Comparison of ENCODE assay signal across 8 cellular contexts in genomic region chr10:68721673-68721963, GRCh38. TPM values are rescaled to one million over a fixed set of nuclear protein-coding genes. Genes with fewer than 3 reads are reported as not detected.
DNase-seq lines count a peak whose midpoint lies in the region; FAIRE-seq and TF ChIP-seq lines count a peak whose summit lies in the region.

No MANE protein-coding gene starts in this region.

- no peaks in the 10 kb centered on the region for H4K20me1 ChIP-seq in H9 (ENCODE audit: control insufficient read depth, insufficient read depth, insufficient read length)

- peak overlapping the region; percentile 84 for H3K9ac ChIP-seq in H9 (ENCODE audit: extremely low read depth, insufficient read length, low read length)

- H3K4me3 Mint-ChIP-seq in H9, result peak overlapping the region; percentile 96 to 97
- peak overlapping the region; percentile 96 for H3K4me3 Mint-ChIP-seq in activated CD4-positive, alpha-beta memory T cell treated with anti-CD3 and anti-CD28 coated beads for 36 hours

- FAIRE-seq in small intestine (lab: Jason Lieb, UNC), result no peak

- intact Hi-C loops in activated CD4-positive, alpha-beta memory T cell treated with anti-CD3 and anti-CD28 coated beads for 36 hours (cut with micrococcal nuclease), result loop anchor here (1.0 to 10.0 kb wide), 7 partner anchors 121 to 647 kb away; partner anchors contain the start of genes DDX50, DNA2, HERC4 and HNRNPH3

- no peaks in the 10 kb centered on the region for H3K23me2 ChIP-seq in H9 (ENCODE audit: insufficient read length, low read depth, low read length, poor library complexity, severe bottlenecking)

- peaks cover 6 to 7% of the 10 kb centered on the region in 2 experiments for H3K4me1 Mint-ChIP-seq in H9
- peaks cover 11% of the 10 kb centered on the region for H3K4me1 Mint-ChIP-seq in activated CD4-positive, alpha-beta memory T cell treated with anti-CD3 and anti-CD28 coated beads for 36 hours (ENCODE audit: low read depth)

- H3K27me3 Mint-ChIP-seq in H9 (ENCODE audit: low read depth), result peaks cover 1% of the 10 kb centered on the region; the same call in 1 of the 2 replicates
- peaks cover 1% of the 10 kb centered on the region for H3K27me3 Mint-ChIP-seq in activated CD4-positive, alpha-beta memory T cell treated with anti-CD3 and anti-CD28 coated beads for 36 hours

- no peak overlapping the region for H3K56ac ChIP-seq in H9 (ENCODE audit: insufficient read length, low read depth, low read length)

- peak overlapping the region; percentile 95 to 100 (median 100) for H3K27ac Mint-ChIP-seq in H9
- H3K27ac Mint-ChIP-seq in activated CD4-positive, alpha-beta memory T cell treated with anti-CD3 and anti-CD28 coated beads for 36 hours, result peak overlapping the region; percentile 96

- H3K9me3 ChIP-seq in H9 (ENCODE audit: control insufficient read depth, low read depth, low read length) (no peaks in the 10 kb centered on the region), right atrium auricular region (no peaks in the 10 kb centered on the region), small intestine (ENCODE audit: control insufficient read depth, low read depth) (no peaks in the 10 kb centered on the region)

- peak overlapping the region; percentile 92 for H3K4me2 ChIP-seq in H9 (ENCODE audit: insufficient read depth, insufficient read length, low read length)

- H4K91ac ChIP-seq in H9 (ENCODE audit: insufficient read length, low read depth, low read length), result peak overlapping the region; percentile 79

- H3K18ac ChIP-seq in H9 (ENCODE audit: insufficient read length, low read depth, low read length), result peak overlapping the region; percentile 99

- H2BK15ac ChIP-seq in H9 (ENCODE audit: low read depth, low read length), result no peak overlapping the region

- WGBS in H9 (ENCODE audit: extremely low coverage, insufficient read length, low lambda C conversion rate), result no CpG with 5 or more reads among the region's 23 CpGs
- 0 to 1% (median 0%) methylated on average over 19 to 23 of the region's 23 CpGs for WGBS in small intestine, 3 donors

- DNase-seq in H9 (no peak), right atrium auricular region (ENCODE audit: low spot score) (peak; percentile 55), small intestine (no peak), NOMO-1 treated with DMSO at 0.1 percent for 48 hours (lab: John Stamatoyannopoulos, UW; ENCODE audit: unreplicated experiment) (no peak), NCI-H1092 treated with DMSO at 0.1 percent for 48 hours (lab: John Stamatoyannopoulos, UW) (no peak), NCI-H2029 (lab: John Stamatoyannopoulos, UW) (no peak)
- no peak for DNase-seq in activated CD4-positive, alpha-beta memory T cell treated with anti-CD3 and anti-CD28 coated beads for 36 hours

- H3K14ac ChIP-seq in H9 (ENCODE audit: insufficient read depth, low read length), result peak overlapping the region; percentile 99

- peaks cover 8% of the 10 kb centered on the region; the same call in 1 of the 2 replicates for H3K79me2 ChIP-seq in H9 (ENCODE audit: insufficient read depth, low read length)

- H2AFZ ChIP-seq in H9 (ENCODE audit: low read length), result no peak overlapping the region

- H2BK20ac ChIP-seq in H9 (ENCODE audit: low read depth, low read length, poor library complexity, severe bottlenecking), result no peak overlapping the region

- CTCF ChIA-PET in activated CD4-positive, alpha-beta memory T cell treated with anti-CD3 and anti-CD28 coated beads for 36 hours (lab: Charles Lee), result interaction anchor here (0.6 to 1.0 kb wide), 3 partner anchors 12 to 171 kb away, joined by 3 to 4 read pairs (median 3); no protein-coding TSS in a partner anchor

- H3K27ac ChIP-seq in C4-2B, result peak overlapping the region; percentile 98
- peak overlapping the region; percentile 96 for H3K27ac ChIP-seq in H9 (ENCODE audit: insufficient read length, low read depth, low read length)
- peak overlapping the region; percentile 89 to 92 for H3K27ac ChIP-seq in right atrium auricular region
- H3K27ac ChIP-seq in small intestine (ENCODE audit: low read depth in 1 of 2, low read length in 1 of 2), result peak overlapping the region; percentile 73 to 97

- H4K8ac ChIP-seq in H9 (replicated peaks; ENCODE audit: insufficient read length, low read depth, low read length), result no peak overlapping the region

- H3K27me3 ChIP-seq in H9 (ENCODE audit: insufficient read depth, low read length) (no peaks in the 10 kb centered on the region), right atrium auricular region (no peaks in the 10 kb centered on the region), small intestine (ENCODE audit: control insufficient read depth in 2 of 2, insufficient read depth in 2 of 2, low read length in 2 of 2) (no peaks in the 10 kb centered on the region)

- H2AK5ac ChIP-seq in H9 (ENCODE audit: insufficient read length, low read length), result no peak overlapping the region

- H3K79me1 ChIP-seq in H9 (ENCODE audit: insufficient read depth, low read depth, low read length, poor library complexity, severe bottlenecking), result no peaks in the 10 kb centered on the region

- peak overlapping the region; percentile 94 for H3K4ac ChIP-seq in H9 (ENCODE audit: low read depth, low read length)

- H3K23ac ChIP-seq in H9 (ENCODE audit: insufficient read length, low read depth, low read length), result no peak overlapping the region

- H3K9me3 Mint-ChIP-seq in H9, result no peaks in the 10 kb centered on the region
- H3K9me3 Mint-ChIP-seq in activated CD4-positive, alpha-beta memory T cell treated with anti-CD3 and anti-CD28 coated beads for 36 hours, result no peaks in the 10 kb centered on the region

- TF ChIP-seq CTCF in C4-2B (conservative IDR thresholded peaks at IDR 0.05) (no peak), H9 (conservative IDR thresholded peaks at IDR 0.05) (no peak), right atrium auricular region (IDR thresholded peaks at IDR 0.05) (no peak)

- H3K4me3 ChIP-seq in right atrium auricular region (peak overlapping the region; percentile 78 to 85), small intestine (ENCODE audit: low read depth in 1 of 2, low read length in 2 of 2) (peak overlapping the region; percentile 90 to 97)

- peak overlapping the region; percentile 78 for H2BK120ac ChIP-seq in H9 (ENCODE audit: low read depth, low read length, poor library complexity, severe bottlenecking)

- peak overlapping the region; percentile 40 for H2BK12ac ChIP-seq in H9 (ENCODE audit: insufficient read length, low read depth, low read length)

- no peak overlapping the region for H2BK5ac ChIP-seq in H9 (ENCODE audit: insufficient read length, low read length)

- H3K36me3 ChIP-seq in right atrium auricular region, result peaks cover 16% of the 10 kb centered on the region
- peaks cover 0 to 3% of the 10 kb centered on the region in 2 donors for H3K36me3 ChIP-seq in small intestine (ENCODE audit: control insufficient read depth in 2 of 2, insufficient read depth in 2 of 2, low read length in 2 of 2)

- no peak overlapping the region for H4K5ac ChIP-seq in H9 (ENCODE audit: insufficient read length, low read depth, low read length)

- POLR2A ChIA-PET in activated CD4-positive, alpha-beta memory T cell treated with anti-CD3 and anti-CD28 coated beads for 36 hours (lab: Charles Lee), result interaction anchor here (0.6 to 1.1 kb wide), 3 partner anchors 12 to 235 kb away, joined by 3 to 6 read pairs (median 3); partner anchors contain the start of gene DDX21

- peaks cover 28 to 42% (median 41%) of the 10 kb centered on the region in 3 experiments for H3K36me3 Mint-ChIP-seq in H9 (ENCODE audit: insufficient read depth in 1 of 3, low read depth in 3 of 3)
- H3K36me3 Mint-ChIP-seq in activated CD4-positive, alpha-beta memory T cell treated with anti-CD3 and anti-CD28 coated beads for 36 hours, result peaks cover 22% of the 10 kb centered on the region

- H3T11ph ChIP-seq in H9 (ENCODE audit: low read length), result no peak overlapping the region

- H3K4me1 ChIP-seq in H9 (ENCODE audit: insufficient read depth, low read length), result no peaks in the 10 kb centered on the region
- H3K4me1 ChIP-seq in right atrium auricular region, result peaks cover 0 to 11% of the 10 kb centered on the region in 2 donors
- H3K4me1 ChIP-seq in small intestine (ENCODE audit: control insufficient read depth in 2 of 2, insufficient read depth in 1 of 2, low read depth in 1 of 2, low read length in 1 of 2), result no peaks in the 10 kb centered on the region

RNA-seq across cellular contexts. Expression of gene CCAR1, which starts 0.6 kb away (rescaled TPM):
- total RNA-seq in H9 (2021) (113 and 118 TPM in 2 replicates), right atrium auricular region (10 to 100 TPM; 21.0 to 25.0 TPM)
- 10 to 100 TPM; 72.7 to 74.4 TPM for total RNA-seq in activated CD4-positive, alpha-beta memory T cell treated with anti-CD3 and anti-CD28 coated beads for 36 hours
- 10 to 100 TPM; 33.9 to 60.2 (median 49.2) TPM for polyA plus RNA-seq in small intestine
